ENCODE assay signal across 12 cellular contexts in the genomic region with DNA sequence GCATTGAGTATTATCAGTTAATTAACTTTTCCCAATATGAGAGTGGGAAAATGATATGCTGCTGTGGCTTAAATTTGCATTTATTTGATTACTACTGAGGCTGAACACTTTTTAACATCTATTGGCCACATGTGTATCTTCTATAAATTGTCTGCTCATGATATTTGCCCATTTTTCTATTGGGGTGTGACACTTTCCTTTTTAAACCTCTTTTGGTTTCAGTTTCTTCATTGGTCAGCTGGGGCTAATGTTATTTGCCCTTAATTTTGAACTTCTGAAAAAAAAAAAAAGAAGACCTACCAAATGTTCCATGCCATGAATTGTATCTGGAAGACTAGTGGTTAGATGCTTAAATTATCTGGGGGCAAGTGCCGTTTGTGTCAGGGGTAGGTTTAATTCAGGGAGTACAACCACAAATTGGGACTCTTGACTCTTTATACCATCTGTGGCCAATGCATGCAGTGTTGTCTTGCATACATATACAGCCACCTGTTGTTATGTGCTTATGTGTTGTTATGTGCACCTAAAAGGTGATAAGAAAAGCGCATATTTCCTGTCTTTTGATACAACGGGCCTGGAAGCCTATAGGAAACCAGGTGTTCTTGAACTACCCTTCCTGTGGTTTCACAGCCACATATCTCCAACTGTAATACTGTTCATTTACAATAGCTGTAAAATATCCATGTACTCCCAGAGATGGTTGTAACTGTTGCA. TPM values are rescaled to one million over a fixed set of nuclear protein-coding genes. Genes with fewer than 3 reads are reported as not detected.
DNase-seq lines count a peak whose midpoint lies in the region; ATAC-seq, FAIRE-seq and TF ChIP-seq lines count a peak whose summit lies in the region.
"Had no signal": no experiment of that assay in that cellular context is flagged by ENCODE, and none has a peak within 500 bp of the region (broad histone marks: within the 10 kb centered on the region; RNA-seq: fewer than 3 reads in every experiment).

No MANE protein-coding gene starts in this region.

- peaks cover 34% of the 10 kb centered on the region for H3K4me1 Mint-ChIP-seq in activated T-helper 2 cell treated with anti-CD3 and anti-CD28 coated beads, Interferon-gamma antibody, Interleukin-2, Interleukin-4, amounts not matched to agents 10 μg/mL and 5 μg/mL and 100 μg/mL, durations not matched to agents 14 hours and 24 hours and 36 hours (ENCODE audit: low read depth)
- H3K4me1 Mint-ChIP-seq in endothelial cell (ENCODE audit: unreplicated experiment): no peaks in the 10 kb centered on the region

- peak; percentile 60 for ATAC-seq in GM19463 (IDR thresholded peaks at IDR 0.05; ENCODE audit: unreplicated experiment)
- ATAC-seq in HG03159 (IDR thresholded peaks at IDR 0.05; ENCODE audit: unreplicated experiment): peak; percentile 62
- no peak for ATAC-seq in left colon
- no peak for ATAC-seq in GM19467 (IDR thresholded peaks at IDR 0.05; ENCODE audit: unreplicated experiment)
- ATAC-seq: heart left ventricle, WTC11 had no signal

- peak; percentile 81 for FAIRE-seq in GM18507 (lab: Jason Lieb, UNC)

- peaks cover 17% of the 10 kb centered on the region for H3K36me3 Mint-ChIP-seq in activated T-helper 2 cell treated with anti-CD3 and anti-CD28 coated beads, Interferon-gamma antibody, Interleukin-2, Interleukin-4, amounts not matched to agents 10 μg/mL and 5 μg/mL and 100 μg/mL, durations not matched to agents 14 hours and 24 hours and 36 hours (ENCODE audit: low read depth)
- H3K36me3 Mint-ChIP-seq in endothelial cell (ENCODE audit: low read depth, unreplicated experiment): no peaks in the 10 kb centered on the region
- H3K36me3 Mint-ChIP-seq: WTC11 had no signal

- TF ChIP-seq CTCF in endothelial cell (IDR thresholded peaks at IDR 0.05; ENCODE audit: unreplicated experiment): no peak

- no peak overlapping the region for H3K27ac Mint-ChIP-seq in activated T-helper 2 cell treated with anti-CD3 and anti-CD28 coated beads, Interferon-gamma antibody, Interleukin-2, Interleukin-4, amounts not matched to agents 10 μg/mL and 5 μg/mL and 100 μg/mL, durations not matched to agents 14 hours and 24 hours and 36 hours
- H3K27ac Mint-ChIP-seq in endothelial cell (ENCODE audit: unreplicated experiment): no peak overlapping the region
- H3K27ac Mint-ChIP-seq: WTC11 had no signal

- H3K4me3 Mint-ChIP-seq in activated T-helper 2 cell treated with anti-CD3 and anti-CD28 coated beads, Interferon-gamma antibody, Interleukin-2, Interleukin-4, amounts not matched to agents 10 μg/mL and 5 μg/mL and 100 μg/mL, durations not matched to agents 14 hours and 24 hours and 36 hours (ENCODE audit: low read depth): peak overlapping the region; percentile 26
- no peak overlapping the region for H3K4me3 Mint-ChIP-seq in endothelial cell (ENCODE audit: unreplicated experiment)
- H3K4me3 Mint-ChIP-seq: WTC11 had no signal

- no peaks in the 10 kb centered on the region for H3K9me3 Mint-ChIP-seq in activated T-helper 2 cell treated with anti-CD3 and anti-CD28 coated beads, Interferon-gamma antibody, Interleukin-2, Interleukin-4, amounts not matched to agents 10 μg/mL and 5 μg/mL and 100 μg/mL, durations not matched to agents 14 hours and 24 hours and 36 hours
- H3K9me3 Mint-ChIP-seq in endothelial cell (ENCODE audit: unreplicated experiment): no peaks in the 10 kb centered on the region
- H3K9me3 Mint-ChIP-seq: WTC11 had no signal

- DNase-seq in GM18507 (ENCODE audit: extremely low spot score, insufficient read length, low read depth) (no peak), left colon (no peak), germinal center (ENCODE audit: low spot score) (no peak), endothelial cell (ENCODE audit: low spot score) (no peak)
- no peak for DNase-seq in activated T-helper 2 cell treated with anti-CD3 and anti-CD28 coated beads, Interferon-gamma antibody, Interleukin-2, Interleukin-4, amounts not matched to agents 10 μg/mL and 5 μg/mL and 100 μg/mL, durations not matched to agents 14 hours and 24 hours and 36 hours (ENCODE audit: low spot score)
- DNase-seq: heart left ventricle, NCI-H345, tibial artery had no signal

- intact Hi-C loops in activated T-helper 2 cell treated with anti-CD3 and anti-CD28 coated beads, Interferon-gamma antibody, Interleukin-2, Interleukin-4, amounts not matched to agents 10 μg/mL and 5 μg/mL and 100 μg/mL, durations not matched to agents 14 hours and 24 hours and 36 hours (cut with micrococcal nuclease): no loop called here
- intact Hi-C loops in left colon (cut with DNase I, micrococcal nuclease): no loop called here

- no peaks in the 10 kb centered on the region for H3K27me3 Mint-ChIP-seq in activated T-helper 2 cell treated with anti-CD3 and anti-CD28 coated beads, Interferon-gamma antibody, Interleukin-2, Interleukin-4, amounts not matched to agents 10 μg/mL and 5 μg/mL and 100 μg/mL, durations not matched to agents 14 hours and 24 hours and 36 hours (ENCODE audit: low read depth)
- no peaks in the 10 kb centered on the region for H3K27me3 Mint-ChIP-seq in endothelial cell (ENCODE audit: unreplicated experiment)

RNA-seq across cellular contexts. Expression of gene SH2D1A, which starts 48.9 kb away (rescaled TPM):
- total RNA-seq in activated T-helper 2 cell treated with anti-CD3 and anti-CD28 coated beads, Interferon-gamma antibody, Interleukin-2, Interleukin-4, amounts not matched to agents 10 μg/mL and 5 μg/mL and 100 μg/mL, durations not matched to agents 14 hours and 24 hours and 36 hours: 54.9 and 57.7 TPM in 2 replicates
- total RNA-seq in left colon (under 1 TPM in 1 of 2 donors, not detected in 1; 0.34 TPM), endothelial cell (ENCODE audit: unreplicated experiment) (not detected)

Comparison
In these comparisons a context has a peak if more than half of its experiments do, and no peak if none do; other contexts are left out.
1. ATAC-seq: peak in GM19463 (single experiment) and HG03159 (single experiment); none in left colon (single experiment) and GM19467 (single experiment).
2. RNA of gene SH2D1A, which starts 48.9 kb away (total RNA-seq): 54.9 to 57.7 TPM in activated T-helper 2 cell treated with anti-CD3 and anti-CD28 coated beads, Interferon-gamma antibody, Interleukin-2, Interleukin-4, amounts not matched to agents 10 μg/mL and 5 μg/mL and 100 μg/mL, durations not matched to agents 14 hours and 24 hours and 36 hours; 0.34 TPM in left colon and not detected in endothelial cell (single experiment); every median in the first group is over 10 times any median in the second.